ENCODE assay signal across 24 cellular contexts in the genomic region with DNA sequence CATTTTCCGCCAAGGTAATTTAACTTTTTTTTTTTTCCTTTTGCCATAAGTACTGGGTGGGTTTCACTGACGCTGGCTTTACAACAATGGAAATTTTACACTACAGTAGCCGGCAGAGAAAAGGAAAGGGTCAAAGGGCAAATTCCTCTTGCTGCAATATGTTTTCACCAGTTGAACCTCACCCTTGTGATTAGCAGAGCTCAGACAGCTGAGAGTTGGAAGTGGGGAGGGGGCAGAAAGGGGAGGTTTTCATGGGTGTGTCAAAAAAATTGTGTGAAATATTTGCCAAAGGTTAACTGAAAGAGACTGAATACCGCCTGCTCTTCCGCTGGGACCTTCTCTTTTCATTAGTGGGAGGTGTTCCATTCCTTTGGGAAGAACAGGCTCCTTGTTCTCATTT.
DNase-seq lines count a peak whose midpoint lies in the region; ATAC-seq and TF ChIP-seq lines count a peak whose summit lies in the region.
"Had no signal": no experiment of that assay in that cellular context is flagged by ENCODE, and none has a peak within 500 bp of the region (broad histone marks: within the 10 kb centered on the region; RNA-seq: fewer than 3 reads in every experiment).

No MANE protein-coding gene starts in this region.

- H3K36me3 ChIP-seq in IMR-90 (ENCODE audit: control insufficient read depth, insufficient read depth, low read length) (peaks cover 11% of the 10 kb centered on the region), colonic mucosa (no peaks in the 10 kb centered on the region), mucosa of descending colon (ENCODE audit: low read depth) (no peaks in the 10 kb centered on the region)
- H3K36me3 ChIP-seq: breast epithelium, heart left ventricle had no signal

- intact Hi-C loops in IMR-90 (cut with micrococcal nuclease), result no loop called here
- intact Hi-C loops in colonic mucosa (cut with DNase I), result no loop called here
- intact Hi-C loops in mucosa of descending colon (cut with DNase I, micrococcal nuclease), result no loop called here
- intact Hi-C loops in head of caudate nucleus (cut with DNase I), result no loop called here

- TF ChIP-seq POLR2A in IMR-90 (IDR thresholded peaks at IDR 0.05; ENCODE audit: low read depth, low read length), result no peak

- no TSS peak for BruUV-seq in IMR-90 (replicated peaks; lab: Mats Ljungman, UMichigan)

- no peaks in the 10 kb centered on the region for H4K20me1 ChIP-seq in IMR-90 (ENCODE audit: insufficient read depth, low read length)

- ATAC-seq in IMR-90 (ENCODE audit: low read depth) (no peak), mucosa of descending colon (peak; percentile 60), HG02884 (IDR thresholded peaks at IDR 0.05; ENCODE audit: unreplicated experiment) (no peak)
- ATAC-seq: esophagus mucosa, heart left ventricle, left lobe of liver, psoas muscle had no signal

- no CpG with 5 or more reads among the region's 5 CpGs for WGBS in IMR-90 (ENCODE audit: extremely low coverage in 2 of 2, insufficient read length in 1 of 2), 2 experiments

- peak overlapping the region; percentile 25 for H2AK9ac ChIP-seq in IMR-90 (replicated peaks; ENCODE audit: low read depth, low read length, poor library complexity)

- peak overlapping the region; percentile 54 for H4K91ac ChIP-seq in IMR-90 (ENCODE audit: insufficient read depth, low read depth, low read length)

- no peak overlapping the region for H3K9ac ChIP-seq in IMR-90 (ENCODE audit: low read depth, low read length)
- no peak overlapping the region for H3K9ac ChIP-seq in colonic mucosa (ENCODE audit: low read depth in 2 of 2, low read length in 2 of 2)
- H3K9ac ChIP-seq: KMS-11 had no signal

- H3K14ac ChIP-seq in IMR-90 (replicated peaks; ENCODE audit: low read depth, low read length), result peak overlapping the region; percentile 79; the same call in 1 of the 2 replicates

- peaks cover 16 to 24% of the 10 kb centered on the region in 2 experiments for H3K79me1 ChIP-seq in IMR-90 (ENCODE audit: low read depth in 1 of 2, low read length in 2 of 2)

- TF ChIP-seq CTCF in IMR-90 (conservative IDR thresholded peaks at IDR 0.05; ENCODE audit: low read depth, low read length) (no peak), colonic mucosa (IDR thresholded peaks at IDR 0.05) (no peak), mucosa of descending colon (IDR thresholded peaks at IDR 0.05) (no peak)

- H2BK5ac ChIP-seq in IMR-90 (ENCODE audit: low read depth, low read length, poor library complexity, severe bottlenecking), result peak overlapping the region; percentile 100

- H3K27me3 ChIP-seq in IMR-90 (ENCODE audit: control insufficient read depth, insufficient read depth, low read length) (no peaks in the 10 kb centered on the region), colonic mucosa (no peaks in the 10 kb centered on the region)
- H3K27me3 ChIP-seq: breast epithelium, heart left ventricle had no signal

- DNase-seq in ELF-1 (ENCODE audit: low read depth, low spot score), result peak; percentile 51
- DNase-seq in IMR-90, result no peak
- peak; percentile 27 for DNase-seq in colonic mucosa
- DNase-seq in mucosa of descending colon, result peak in 1 of 3 donors; percentile 4
- DNase-seq in SW 1271 (lab: John Stamatoyannopoulos, UW), result no peak
- no peak for DNase-seq in KG1 (lab: John Stamatoyannopoulos, UW)
- no peak for DNase-seq in head of caudate nucleus
- DNase-seq: activated CD4-positive, alpha-beta T cell treated with anti-CD3 and anti-CD28 coated beads, Interleukin-2, amount 10 ng/mL, durations not matched to agents 7 days and 5 days; activated naive CD4-positive, alpha-beta T cell treated with Interleukin-2 at 50 U/mL for 16 hours; CD4-positive, alpha-beta memory T cell; DMS 273 treated with DMSO at 0.1 percent for 48 hours; endodermal cell; heart left ventricle; NCI-H1436; nucleus accumbens; psoas muscle; SHP77; T1000 had no signal

- no peak overlapping the region for H2AFZ ChIP-seq in IMR-90 (replicated peaks; ENCODE audit: low read length, poor library complexity)

- H3K4me2 ChIP-seq in IMR-90 (ENCODE audit: low read depth, low read length), result no peak overlapping the region
- H3K4me2 ChIP-seq: KMS-11 had no signal

- peak overlapping the region; percentile 95 for H4K5ac ChIP-seq in IMR-90 (ENCODE audit: low read depth, low read length)

- H3K4me1 ChIP-seq in IMR-90 (ENCODE audit: control insufficient read depth, insufficient read depth, low read length) (peaks cover 6% of the 10 kb centered on the region), colonic mucosa (no peaks in the 10 kb centered on the region), mucosa of descending colon (ENCODE audit: low read depth) (no peaks in the 10 kb centered on the region)
- H3K4me1 ChIP-seq: breast epithelium, heart left ventricle, psoas muscle had no signal

- peak overlapping the region; percentile 88 to 95 for H4K8ac ChIP-seq in IMR-90 (ENCODE audit: low read depth in 2 of 2, low read length in 2 of 2)

- H2BK20ac ChIP-seq in IMR-90 (ENCODE audit: low read depth, low read length), result peak overlapping the region; percentile 80; the same call in 1 of the 2 replicates

- POLR2A ChIA-PET in IMR-90 (lab: Charles Lee; ENCODE audit: unreplicated experiment), result no interaction called here

- peaks cover 4% of the 10 kb centered on the region for H3K9me1 ChIP-seq in IMR-90 (ENCODE audit: insufficient read depth, low read length)

- no peak overlapping the region for H3K23ac ChIP-seq in IMR-90 (ENCODE audit: low read depth, low read length)

- CTCF ChIA-PET in IMR-90 (lab: Yijun Ruan, JAX), result no interaction called here

- no peak overlapping the region for H3K56ac ChIP-seq in IMR-90 (ENCODE audit: extremely low read depth, insufficient read depth, low read length)

- H2AK5ac ChIP-seq in IMR-90 (ENCODE audit: low read depth, low read length), result peak overlapping the region; percentile 94; the same call in 1 of the 2 replicates

- peak overlapping the region; percentile 83 for H2BK120ac ChIP-seq in IMR-90 (ENCODE audit: low read depth, low read length)

- in situ Hi-C loops in IMR-90 (cut with MboI; ENCODE audit: low sequenced_read_pairs), result no loop called here

- H3K4ac ChIP-seq in IMR-90 (ENCODE audit: low read depth, low read length), result peak overlapping the region; percentile 65; the same call in 1 of the 2 replicates

- TF ChIP-seq RAD21 in IMR-90 (IDR thresholded peaks at IDR 0.05; ENCODE audit: low read length), result no peak

- H3K4me3 ChIP-seq in IMR-90 (ENCODE audit: insufficient read depth, low read depth, low read length) (no peak overlapping the region), colonic mucosa (no peak overlapping the region), mucosa of descending colon (no peak overlapping the region)
- H3K4me3 ChIP-seq: breast epithelium, coronary artery, heart left ventricle, psoas muscle had no signal

- dilution Hi-C loops in IMR-90 (cut with HindIII; ENCODE audit: low sequenced_read_pairs, unreplicated experiment), result no loop called here

- H3K27ac ChIP-seq in IMR-90 (ENCODE audit: insufficient read depth, low read length), result no peak overlapping the region
- no peak overlapping the region for H3K27ac ChIP-seq in colonic mucosa
- H3K27ac ChIP-seq: breast epithelium, coronary artery, heart left ventricle, KMS-11, psoas muscle had no signal

- H3K9me3 ChIP-seq in IMR-90 (ENCODE audit: control insufficient read depth, insufficient read depth, low read length) (no peaks in the 10 kb centered on the region), colonic mucosa (no peaks in the 10 kb centered on the region), mucosa of descending colon (no peaks in the 10 kb centered on the region)
- H3K9me3 ChIP-seq: breast epithelium, heart left ventricle, psoas muscle had no signal

- H3K18ac ChIP-seq in IMR-90 (ENCODE audit: low read depth, low read length), result peak overlapping the region; percentile 92; the same call in 1 of the 2 replicates

- peak overlapping the region; percentile 98; the same call in 2 of the 3 replicates for H2BK15ac ChIP-seq in IMR-90 (ENCODE audit: low read depth, low read length)

TF ChIP-seq in IMR-90, 13 proteins besides CTCF, POLR2A, EP300 and RAD21:
- no peak for TF ChIP-seq MAZ (IDR thresholded peaks at IDR 0.05; ENCODE audit: borderline replicate concordance, low read depth, low read length)
- no peak for TF ChIP-seq RCOR1 (IDR thresholded peaks at IDR 0.05; ENCODE audit: insufficient replicate concordance, low read length)
- no peak for TF ChIP-seq MXI1 (IDR thresholded peaks at IDR 0.05; ENCODE audit: borderline replicate concordance, low read depth, low read length)
- TF ChIP-seq ELK1 (IDR thresholded peaks at IDR 0.05; ENCODE audit: borderline replicate concordance, low read depth, low read length), result no peak
- TF ChIP-seq CHD1 (IDR thresholded peaks at IDR 0.05; ENCODE audit: low read depth, low read length), result no peak
- TF ChIP-seq MAFK (IDR thresholded peaks at IDR 0.05; ENCODE audit: low read depth, low read length), result no peak
- no peak for TF ChIP-seq USF2 (IDR thresholded peaks at IDR 0.05; ENCODE audit: low read depth, low read length)
- TF ChIP-seq BHLHE40 (IDR thresholded peaks at IDR 0.05; ENCODE audit: low read depth, low read length), result no peak
- TF ChIP-seq FOS (IDR thresholded peaks at IDR 0.05; ENCODE audit: low read depth, low read length), result no peak
- TF ChIP-seq SMC3 (IDR thresholded peaks at IDR 0.05; ENCODE audit: low read depth, low read length), result no peak
- no peak for TF ChIP-seq CEBPB (IDR thresholded peaks at IDR 0.05; ENCODE audit: low read depth, low read length)
- no peak for TF ChIP-seq NFE2L2 (IDR thresholded peaks at IDR 0.05; ENCODE audit: low read depth, low read length)
- TF ChIP-seq RFX5 (IDR thresholded peaks at IDR 0.05; ENCODE audit: low read depth, low read length), result no peak

Comparison
In these comparisons a context has a peak if more than half of its experiments do, and no peak if none do; other contexts are left out.
1. DNase-seq: peak in ELF-1 (single experiment) and colonic mucosa (single experiment); none in IMR-90 (single experiment), SW 1271 (0 of 2), KG1 (single experiment) and head of caudate nucleus (0 of 42).